ENCODE assay signal across 1 cellular context in the genomic region with DNA sequence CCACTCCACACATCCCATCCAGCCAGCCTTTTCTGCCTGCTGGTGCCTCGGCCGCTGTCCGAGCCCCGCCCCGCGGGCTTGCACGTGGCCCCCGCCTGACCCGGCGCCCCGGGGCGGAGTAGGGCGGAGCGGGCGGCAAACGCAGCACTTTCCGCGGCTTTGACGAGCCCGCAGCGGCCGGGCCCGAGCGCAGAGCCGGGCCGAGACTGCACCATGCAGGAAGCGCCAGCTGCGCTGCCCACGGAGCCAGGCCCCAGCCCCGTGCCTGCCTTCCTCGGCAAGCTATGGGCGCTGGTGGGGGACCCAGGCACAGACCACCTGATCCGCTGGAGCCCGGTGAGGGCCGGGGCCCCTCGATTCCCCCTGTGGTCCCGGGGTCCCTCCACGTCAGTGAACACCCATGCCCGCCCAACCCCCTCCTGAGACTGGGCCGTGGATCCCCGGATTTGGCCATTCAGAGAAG.
TF ChIP-seq lines count a peak whose summit lies in the region.

A gene with protein sequence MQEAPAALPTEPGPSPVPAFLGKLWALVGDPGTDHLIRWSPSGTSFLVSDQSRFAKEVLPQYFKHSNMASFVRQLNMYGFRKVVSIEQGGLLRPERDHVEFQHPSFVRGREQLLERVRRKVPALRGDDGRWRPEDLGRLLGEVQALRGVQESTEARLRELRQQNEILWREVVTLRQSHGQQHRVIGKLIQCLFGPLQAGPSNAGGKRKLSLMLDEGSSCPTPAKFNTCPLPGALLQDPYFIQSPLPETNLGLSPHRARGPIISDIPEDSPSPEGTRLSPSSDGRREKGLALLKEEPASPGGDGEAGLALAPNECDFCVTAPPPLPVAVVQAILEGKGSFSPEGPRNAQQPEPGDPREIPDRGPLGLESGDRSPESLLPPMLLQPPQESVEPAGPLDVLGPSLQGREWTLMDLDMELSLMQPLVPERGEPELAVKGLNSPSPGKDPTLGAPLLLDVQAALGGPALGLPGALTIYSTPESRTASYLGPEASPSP (plus strand): TSS at position 147 of the 463 bp plus-strand sequence. CDS start 67 bp downstream, at position 214.

TF ChIP-seq in HepG2, 621 proteins besides CTCF, POLR2A, EP300 and RAD21 (continued from another document and continues in another):
- TF ChIP-seq ZSCAN20 (CRISPR knock-in tag; IDR thresholded peaks at IDR 0.05; ENCODE audit: borderline replicate concordance) (peak; percentile 90; the same call in 1 of the 2 replicates), ZNF709 (CRISPR knock-in tag; IDR thresholded peaks at IDR 0.05) (no peak; the same call in 1 of the 2 replicates), RARA (CRISPR knock-in tag; IDR thresholded peaks at IDR 0.05) (peak; percentile 86), EED (CRISPR knock-in tag; IDR thresholded peaks at IDR 0.05) (no peak; the same call in 1 of the 2 replicates), ZNF160 (CRISPR knock-in tag; IDR thresholded peaks at IDR 0.05) (peak; percentile 95), NFE2L1 (CRISPR knock-in tag; IDR thresholded peaks at IDR 0.05; ENCODE audit: borderline replicate concordance) (no peak), NFKB2 (CRISPR knock-in tag; IDR thresholded peaks at IDR 0.05; ENCODE audit: borderline replicate concordance) (peak; percentile 92; the same call in 1 of the 2 replicates), MLLT10 (CRISPR knock-in tag; IDR thresholded peaks at IDR 0.05) (no peak), ISL2 (CRISPR knock-in tag; IDR thresholded peaks at IDR 0.05) (peak; percentile 76; the same call in 1 of the 2 replicates), EEA1 (CRISPR knock-in tag; IDR thresholded peaks at IDR 0.05; ENCODE audit: borderline replicate concordance) (0 out of 2 replicates have a peak, but pooled peaks have one; percentile 28), MED13 (CRISPR knock-in tag; IDR thresholded peaks at IDR 0.05) (peak; percentile 77; the same call in 1 of the 2 replicates), SOX5 (CRISPR knock-in tag; IDR thresholded peaks at IDR 0.05; ENCODE audit: borderline replicate concordance) (peak; percentile 77; the same call in 1 of the 2 replicates), HOXA3 (CRISPR knock-in tag; IDR thresholded peaks at IDR 0.05) (peak; percentile 93), TGIF2 (CRISPR knock-in tag; IDR thresholded peaks at IDR 0.05) (peak; percentile 79; the same call in 1 of the 2 replicates), NRL (CRISPR knock-in tag; IDR thresholded peaks at IDR 0.05; ENCODE audit: borderline replicate concordance) (no peak), ZNF616 (CRISPR knock-in tag; IDR thresholded peaks at IDR 0.05; ENCODE audit: low read depth) (no peak), SP2 (CRISPR knock-in tag; IDR thresholded peaks at IDR 0.05) (no peak), ZNF557 (CRISPR knock-in tag; IDR thresholded peaks at IDR 0.05) (peak; percentile 78; the same call in 1 of the 2 replicates), ZNF629 (CRISPR knock-in tag; conservative IDR thresholded peaks at IDR 0.05) (no peak), PTBP1 (IDR thresholded peaks at IDR 0.05; ENCODE audit: low read depth, low read length, poor library complexity, severe bottlenecking) (no peak), HMGA1 (CRISPR knock-in tag; conservative IDR thresholded peaks at IDR 0.05) (no peak), JDP2 (CRISPR knock-in tag; IDR thresholded peaks at IDR 0.05; ENCODE audit: borderline replicate concordance) (0 out of 2 replicates have a peak, but pooled peaks have one; percentile 44), ATAD3A (CRISPR knock-in tag; IDR thresholded peaks at IDR 0.05) (no peak), PRMT3 (CRISPR knock-in tag; IDR thresholded peaks at IDR 0.05; ENCODE audit: borderline replicate concordance, low read depth) (no peak), ZNF292 (CRISPR knock-in tag; IDR thresholded peaks at IDR 0.05; ENCODE audit: borderline replicate concordance, low read depth) (no peak), PHF5A (CRISPR knock-in tag; IDR thresholded peaks at IDR 0.05; ENCODE audit: low read depth, unreplicated experiment) (peak; percentile 84), ZFAT (CRISPR knock-in tag; conservative IDR thresholded peaks at IDR 0.05) (0 out of 2 replicates have a peak, but pooled peaks have one; percentile 30), ZNF274 (CRISPR knock-in tag; IDR thresholded peaks at IDR 0.05) (peak; percentile 93), EZH2 (conservative IDR thresholded peaks at IDR 0.05; ENCODE audit: low read depth, low read length) (no peak), ISX (CRISPR knock-in tag; conservative IDR thresholded peaks at IDR 0.05) (peak; percentile 91; the same call in 1 of the 2 replicates), HOXA9 (CRISPR knock-in tag; IDR thresholded peaks at IDR 0.05; ENCODE audit: borderline replicate concordance) (peak; percentile 84; the same call in 1 of the 2 replicates)
- TF ChIP-seq, protein P1, sequence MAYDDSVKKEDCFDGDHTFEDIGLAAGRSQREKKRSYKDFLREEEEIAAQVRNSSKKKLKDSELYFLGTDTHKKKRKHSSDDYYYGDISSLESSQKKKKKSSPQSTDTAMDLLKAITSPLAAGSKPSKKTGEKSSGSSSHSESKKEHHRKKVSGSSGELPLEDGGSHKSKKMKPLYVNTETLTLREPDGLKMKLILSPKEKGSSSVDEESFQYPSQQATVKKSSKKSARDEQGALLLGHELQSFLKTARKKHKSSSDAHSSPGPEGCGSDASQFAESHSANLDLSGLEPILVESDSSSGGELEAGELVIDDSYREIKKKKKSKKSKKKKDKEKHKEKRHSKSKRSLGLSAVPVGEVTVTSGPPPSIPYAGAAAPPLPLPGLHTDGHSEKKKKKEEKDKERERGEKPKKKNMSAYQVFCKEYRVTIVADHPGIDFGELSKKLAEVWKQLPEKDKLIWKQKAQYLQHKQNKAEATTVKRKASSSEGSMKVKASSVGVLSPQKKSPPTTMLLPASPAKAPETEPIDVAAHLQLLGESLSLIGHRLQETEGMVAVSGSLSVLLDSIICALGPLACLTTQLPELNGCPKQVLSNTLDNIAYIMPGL (CRISPR knock-in tag; IDR thresholded peaks at IDR 0.05; ENCODE audit: borderline replicate concordance in 1 of 2, low read depth in 1 of 2) = peak; percentile 68 to 74; a peak in 3 of 4 replicates
- TF ChIP-seq, protein P2, sequence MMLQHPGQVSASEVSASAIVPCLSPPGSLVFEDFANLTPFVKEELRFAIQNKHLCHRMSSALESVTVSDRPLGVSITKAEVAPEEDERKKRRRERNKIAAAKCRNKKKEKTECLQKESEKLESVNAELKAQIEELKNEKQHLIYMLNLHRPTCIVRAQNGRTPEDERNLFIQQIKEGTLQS (CRISPR knock-in tag; IDR thresholded peaks at IDR 0.05) = peak; percentile 54; the same call in 1 of the 2 replicates
- TF ChIP-seq, protein P3, sequence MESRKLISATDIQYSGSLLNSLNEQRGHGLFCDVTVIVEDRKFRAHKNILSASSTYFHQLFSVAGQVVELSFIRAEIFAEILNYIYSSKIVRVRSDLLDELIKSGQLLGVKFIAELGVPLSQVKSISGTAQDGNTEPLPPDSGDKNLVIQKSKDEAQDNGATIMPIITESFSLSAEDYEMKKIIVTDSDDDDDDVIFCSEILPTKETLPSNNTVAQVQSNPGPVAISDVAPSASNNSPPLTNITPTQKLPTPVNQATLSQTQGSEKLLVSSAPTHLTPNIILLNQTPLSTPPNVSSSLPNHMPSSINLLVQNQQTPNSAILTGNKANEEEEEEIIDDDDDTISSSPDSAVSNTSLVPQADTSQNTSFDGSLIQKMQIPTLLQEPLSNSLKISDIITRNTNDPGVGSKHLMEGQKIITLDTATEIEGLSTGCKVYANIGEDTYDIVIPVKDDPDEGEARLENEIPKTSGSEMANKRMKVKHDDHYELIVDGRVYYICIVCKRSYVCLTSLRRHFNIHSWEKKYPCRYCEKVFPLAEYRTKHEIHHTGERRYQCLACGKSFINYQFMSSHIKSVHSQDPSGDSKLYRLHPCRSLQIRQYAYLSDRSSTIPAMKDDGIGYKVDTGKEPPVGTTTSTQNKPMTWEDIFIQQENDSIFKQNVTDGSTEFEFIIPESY (CRISPR knock-in tag; IDR thresholded peaks at IDR 0.05) = peak; percentile 7; the same call in 1 of the 2 replicates
- TF ChIP-seq, protein P4, sequence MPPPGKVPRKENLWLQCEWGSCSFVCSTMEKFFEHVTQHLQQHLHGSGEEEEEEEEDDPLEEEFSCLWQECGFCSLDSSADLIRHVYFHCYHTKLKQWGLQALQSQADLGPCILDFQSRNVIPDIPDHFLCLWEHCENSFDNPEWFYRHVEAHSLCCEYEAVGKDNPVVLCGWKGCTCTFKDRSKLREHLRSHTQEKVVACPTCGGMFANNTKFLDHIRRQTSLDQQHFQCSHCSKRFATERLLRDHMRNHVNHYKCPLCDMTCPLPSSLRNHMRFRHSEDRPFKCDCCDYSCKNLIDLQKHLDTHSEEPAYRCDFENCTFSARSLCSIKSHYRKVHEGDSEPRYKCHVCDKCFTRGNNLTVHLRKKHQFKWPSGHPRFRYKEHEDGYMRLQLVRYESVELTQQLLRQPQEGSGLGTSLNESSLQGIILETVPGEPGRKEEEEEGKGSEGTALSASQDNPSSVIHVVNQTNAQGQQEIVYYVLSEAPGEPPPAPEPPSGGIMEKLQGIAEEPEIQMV (CRISPR knock-in tag; IDR thresholded peaks at IDR 0.05; ENCODE audit: low read depth) = peak; percentile 72; the same call in 1 of the 2 replicates
- TF ChIP-seq, protein P5, sequence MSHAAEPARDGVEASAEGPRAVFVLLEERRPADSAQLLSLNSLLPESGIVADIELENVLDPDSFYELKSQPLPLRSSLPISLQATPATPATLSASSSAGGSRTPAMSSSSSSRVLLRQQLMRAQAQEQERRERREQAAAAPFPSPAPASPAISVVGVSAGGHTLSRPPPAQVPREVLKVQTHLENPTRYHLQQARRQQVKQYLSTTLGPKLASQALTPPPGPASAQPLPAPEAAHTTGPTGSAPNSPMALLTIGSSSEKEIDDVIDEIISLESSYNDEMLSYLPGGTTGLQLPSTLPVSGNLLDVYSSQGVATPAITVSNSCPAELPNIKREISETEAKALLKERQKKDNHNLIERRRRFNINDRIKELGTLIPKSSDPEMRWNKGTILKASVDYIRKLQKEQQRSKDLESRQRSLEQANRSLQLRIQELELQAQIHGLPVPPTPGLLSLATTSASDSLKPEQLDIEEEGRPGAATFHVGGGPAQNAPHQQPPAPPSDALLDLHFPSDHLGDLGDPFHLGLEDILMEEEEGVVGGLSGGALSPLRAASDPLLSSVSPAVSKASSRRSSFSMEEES (CRISPR knock-in tag; IDR thresholded peaks at IDR 0.05) = peak; percentile 71
- TF ChIP-seq, protein P6, sequence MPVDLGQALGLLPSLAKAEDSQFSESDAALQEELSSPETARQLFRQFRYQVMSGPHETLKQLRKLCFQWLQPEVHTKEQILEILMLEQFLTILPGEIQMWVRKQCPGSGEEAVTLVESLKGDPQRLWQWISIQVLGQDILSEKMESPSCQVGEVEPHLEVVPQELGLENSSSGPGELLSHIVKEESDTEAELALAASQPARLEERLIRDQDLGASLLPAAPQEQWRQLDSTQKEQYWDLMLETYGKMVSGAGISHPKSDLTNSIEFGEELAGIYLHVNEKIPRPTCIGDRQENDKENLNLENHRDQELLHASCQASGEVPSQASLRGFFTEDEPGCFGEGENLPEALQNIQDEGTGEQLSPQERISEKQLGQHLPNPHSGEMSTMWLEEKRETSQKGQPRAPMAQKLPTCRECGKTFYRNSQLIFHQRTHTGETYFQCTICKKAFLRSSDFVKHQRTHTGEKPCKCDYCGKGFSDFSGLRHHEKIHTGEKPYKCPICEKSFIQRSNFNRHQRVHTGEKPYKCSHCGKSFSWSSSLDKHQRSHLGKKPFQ (CRISPR knock-in tag; IDR thresholded peaks at IDR 0.05; ENCODE audit: insufficient replicate concordance) = no peak
- TF ChIP-seq, protein P7, sequence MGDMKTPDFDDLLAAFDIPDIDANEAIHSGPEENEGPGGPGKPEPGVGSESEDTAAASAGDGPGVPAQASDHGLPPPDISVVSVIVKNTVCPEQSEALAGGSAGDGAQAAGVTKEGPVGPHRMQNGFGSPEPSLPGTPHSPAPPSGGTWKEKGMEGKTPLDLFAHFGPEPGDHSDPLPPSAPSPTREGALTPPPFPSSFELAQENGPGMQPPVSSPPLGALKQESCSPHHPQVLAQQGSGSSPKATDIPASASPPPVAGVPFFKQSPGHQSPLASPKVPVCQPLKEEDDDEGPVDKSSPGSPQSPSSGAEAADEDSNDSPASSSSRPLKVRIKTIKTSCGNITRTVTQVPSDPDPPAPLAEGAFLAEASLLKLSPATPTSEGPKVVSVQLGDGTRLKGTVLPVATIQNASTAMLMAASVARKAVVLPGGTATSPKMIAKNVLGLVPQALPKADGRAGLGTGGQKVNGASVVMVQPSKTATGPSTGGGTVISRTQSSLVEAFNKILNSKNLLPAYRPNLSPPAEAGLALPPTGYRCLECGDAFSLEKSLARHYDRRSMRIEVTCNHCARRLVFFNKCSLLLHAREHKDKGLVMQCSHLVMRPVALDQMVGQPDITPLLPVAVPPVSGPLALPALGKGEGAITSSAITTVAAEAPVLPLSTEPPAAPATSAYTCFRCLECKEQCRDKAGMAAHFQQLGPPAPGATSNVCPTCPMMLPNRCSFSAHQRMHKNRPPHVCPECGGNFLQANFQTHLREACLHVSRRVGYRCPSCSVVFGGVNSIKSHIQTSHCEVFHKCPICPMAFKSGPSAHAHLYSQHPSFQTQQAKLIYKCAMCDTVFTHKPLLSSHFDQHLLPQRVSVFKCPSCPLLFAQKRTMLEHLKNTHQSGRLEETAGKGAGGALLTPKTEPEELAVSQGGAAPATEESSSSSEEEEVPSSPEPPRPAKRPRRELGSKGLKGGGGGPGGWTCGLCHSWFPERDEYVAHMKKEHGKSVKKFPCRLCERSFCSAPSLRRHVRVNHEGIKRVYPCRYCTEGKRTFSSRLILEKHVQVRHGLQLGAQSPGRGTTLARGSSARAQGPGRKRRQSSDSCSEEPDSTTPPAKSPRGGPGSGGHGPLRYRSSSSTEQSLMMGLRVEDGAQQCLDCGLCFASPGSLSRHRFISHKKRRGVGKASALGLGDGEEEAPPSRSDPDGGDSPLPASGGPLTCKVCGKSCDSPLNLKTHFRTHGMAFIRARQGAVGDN (CRISPR knock-in tag; IDR thresholded peaks at IDR 0.05) = peak; percentile 96
- TF ChIP-seq, protein P8, sequence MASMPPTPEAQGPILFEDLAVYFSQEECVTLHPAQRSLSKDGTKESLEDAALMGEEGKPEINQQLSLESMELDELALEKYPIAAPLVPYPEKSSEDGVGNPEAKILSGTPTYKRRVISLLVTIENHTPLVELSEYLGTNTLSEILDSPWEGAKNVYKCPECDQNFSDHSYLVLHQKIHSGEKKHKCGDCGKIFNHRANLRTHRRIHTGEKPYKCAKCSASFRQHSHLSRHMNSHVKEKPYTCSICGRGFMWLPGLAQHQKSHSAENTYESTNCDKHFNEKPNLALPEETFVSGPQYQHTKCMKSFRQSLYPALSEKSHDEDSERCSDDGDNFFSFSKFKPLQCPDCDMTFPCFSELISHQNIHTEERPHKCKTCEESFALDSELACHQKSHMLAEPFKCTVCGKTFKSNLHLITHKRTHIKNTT (CRISPR knock-in tag; IDR thresholded peaks at IDR 0.05) = 0 out of 2 replicates have a peak, but pooled peaks have one; percentile 40
- TF ChIP-seq, protein P9, sequence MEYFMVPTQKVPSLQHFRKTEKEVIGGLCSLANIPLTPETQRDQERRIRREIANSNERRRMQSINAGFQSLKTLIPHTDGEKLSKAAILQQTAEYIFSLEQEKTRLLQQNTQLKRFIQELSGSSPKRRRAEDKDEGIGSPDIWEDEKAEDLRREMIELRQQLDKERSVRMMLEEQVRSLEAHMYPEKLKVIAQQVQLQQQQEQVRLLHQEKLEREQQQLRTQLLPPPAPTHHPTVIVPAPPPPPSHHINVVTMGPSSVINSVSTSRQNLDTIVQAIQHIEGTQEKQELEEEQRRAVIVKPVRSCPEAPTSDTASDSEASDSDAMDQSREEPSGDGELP (IDR thresholded peaks at IDR 0.05; ENCODE audit: borderline replicate concordance, low read depth) = 0 out of 2 replicates have a peak, but pooled peaks have one; percentile 36
